ENCODE assay signal across 18 cellular contexts in the genomic region with DNA sequence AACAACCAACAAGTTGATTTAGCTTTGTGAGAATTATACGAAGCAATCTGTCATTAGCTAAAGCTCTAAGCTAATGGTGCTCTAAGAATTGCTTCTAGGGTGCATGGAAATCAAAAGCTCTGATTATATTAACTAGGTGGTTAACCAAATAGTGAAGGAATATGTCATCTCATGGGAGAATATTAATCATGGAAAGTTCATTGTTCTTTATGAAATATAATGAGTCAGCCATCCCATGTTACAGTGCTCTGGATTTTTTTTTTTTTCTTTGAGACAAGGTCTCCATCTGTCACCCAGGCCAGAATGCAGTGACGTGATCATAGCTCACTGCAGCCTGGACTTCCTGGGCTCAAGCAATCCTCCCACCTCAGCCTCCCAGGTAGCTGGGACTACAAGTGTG. TPM values are rescaled to one million over a fixed set of nuclear protein-coding genes. Genes with fewer than 3 reads are reported as not detected.
DNase-seq lines count a peak whose midpoint lies in the region; ATAC-seq and TF ChIP-seq lines count a peak whose summit lies in the region.
"Had no signal": no experiment of that assay in that cellular context is flagged by ENCODE, and none has a peak within 500 bp of the region (broad histone marks: within the 10 kb centered on the region; RNA-seq: fewer than 3 reads in every experiment).

No MANE protein-coding gene starts in this region.

- no peak overlapping the region for H3K27ac ChIP-seq in RWPE1
- H3K27ac ChIP-seq: BLaER1 treated with 17β-estradiol and CSF1 and Interleukin-3, amounts not matched to agents 10 nM and 100 nM; SJCRH30 had no signal

- TF ChIP-seq CTCF in RWPE1 (conservative IDR thresholded peaks at IDR 0.05; ENCODE audit: low read depth): no peak
- TF ChIP-seq CTCF in foreskin fibroblast (IDR thresholded peaks at IDR 0.05; ENCODE audit: low read depth, low read length): no peak

- no peaks in the 10 kb centered on the region for H3K27me3 ChIP-seq in endocrine pancreas (ENCODE audit: control insufficient read depth, insufficient read depth, low read length)
- H3K27me3 ChIP-seq: SJCRH30 had no signal

- H3K9me3 ChIP-seq in endocrine pancreas (ENCODE audit: control insufficient read depth, low read length): no peaks in the 10 kb centered on the region
- H3K9me3 ChIP-seq: BLaER1 treated with 17β-estradiol and CSF1 and Interleukin-3, amounts not matched to agents 10 nM and 100 nM; SJCRH30 had no signal

- POLR2A ChIA-PET in RWPE1 (lab: Yijun Ruan, JAX; ENCODE audit: low non-redundant PET): interaction anchor here (0.6 kb wide), 1 partner anchor 264 kb away, joined by 7 read pairs; no protein-coding TSS in a partner anchor

- intact Hi-C loops in posterior vena cava (cut with DNase I): no loop called here

- no peak for ATAC-seq in GM21737 (IDR thresholded peaks at IDR 0.05; ENCODE audit: unreplicated experiment)
- ATAC-seq: GM12878, K562 had no signal

- H3K4me1 ChIP-seq in endocrine pancreas (ENCODE audit: control insufficient read depth, insufficient read depth, low read length): peaks cover 8% of the 10 kb centered on the region
- H3K4me1 ChIP-seq: BLaER1 treated with 17β-estradiol and CSF1 and Interleukin-3, amounts not matched to agents 10 nM and 100 nM; SJCRH30 had no signal

- H3K9ac ChIP-seq in endocrine pancreas (ENCODE audit: control insufficient read depth, insufficient read depth, low read length): no peak overlapping the region
- H3K9ac ChIP-seq: BLaER1 treated with 17β-estradiol and CSF1 and Interleukin-3, amounts not matched to agents 10 nM and 100 nM had no signal

- H3K36me3 ChIP-seq in endocrine pancreas (ENCODE audit: control insufficient read depth, insufficient read depth, low read length): no peaks in the 10 kb centered on the region
- H3K36me3 ChIP-seq: BLaER1 treated with 17β-estradiol and CSF1 and Interleukin-3, amounts not matched to agents 10 nM and 100 nM; SJCRH30 had no signal

- DNase-seq in DMS53 (lab: John Stamatoyannopoulos, UW): peak; percentile 3
- DNase-seq in DMS53 treated with DMSO at 0.1 percent for 48 hours (lab: John Stamatoyannopoulos, UW; ENCODE audit: unreplicated experiment): no peak
- DNase-seq in RWPE1 (ENCODE audit: low spot score): peak; percentile 18
- DNase-seq in posterior vena cava (ENCODE audit: low spot score): peak; percentile 24
- DNase-seq in NCI-H1930 (lab: John Stamatoyannopoulos, UW): no peak
- no peak for DNase-seq in foreskin fibroblast
- DNase-seq: 8988T, DMS79, NCI-H1048, NCI-H2107, SJCRH30 had no signal

- peak overlapping the region; percentile 29 for H3K4me3 ChIP-seq in endocrine pancreas (ENCODE audit: control insufficient read depth, insufficient read depth, low read length)
- H3K4me3 ChIP-seq in foreskin fibroblast (ENCODE audit: low read depth in 1 of 2, low read length in 2 of 2): no peak overlapping the region
- H3K4me3 ChIP-seq: BLaER1 treated with 17β-estradiol and CSF1 and Interleukin-3, amounts not matched to agents 10 nM and 100 nM; GM12878; K562; SJCRH30 had no signal

- CTCF ChIA-PET in RWPE1 (lab: Yijun Ruan, JAX): interaction anchor here (0.6 to 0.7 kb wide), 2 partner anchors 83 to 934 kb away, joined by 3 to 4 read pairs; no protein-coding TSS in a partner anchor

RNA-seq across cellular contexts. Expression of a gene that starts 10.5 kb away (rescaled TPM):
- total RNA-seq in posterior vena cava: not detected
- total RNA-seq: G401, GM12878, K562, RPMI7951, SJCRH30 had no signal

Comparison
In these comparisons a context has a peak if more than half of its experiments do, and no peak if none do; other contexts are left out.
1. DNase-seq: peak in DMS53 (single experiment), RWPE1 (single experiment) and posterior vena cava (single experiment); none in DMS53 treated with DMSO at 0.1 percent for 48 hours (single experiment), NCI-H1930 (0 of 2) and foreskin fibroblast (0 of 2).